In genomic region chr20:25508083-25508770, GRCh38 we compare ENCODE assay signal across 13 cellular contexts.
A peak's percentile ranks its signal among the peaks of the same experiment; 100 is the strongest.
DNase-seq lines count a peak whose midpoint lies in the region; ATAC-seq, FAIRE-seq and TF ChIP-seq lines count a peak whose summit lies in the region.
"Had no signal": no experiment of that assay in that cellular context is flagged by ENCODE, and none has a peak within 500 bp of the region (broad histone marks: within the 10 kb centered on the region; RNA-seq: fewer than 3 reads in every experiment).

No MANE protein-coding gene starts in this region.

- in situ Hi-C loops in ACHN (cut with HindIII; ENCODE audit: low pct_ligation_motif_present, low pct_unique_long_range_greater_than_20kb, low sequenced_read_pairs) (no loop called here), brain microvascular endothelial cell (cut with HindIII; ENCODE audit: low pct_ligation_motif_present, low sequenced_read_pairs) (no loop called here)

- FAIRE-seq in HTR-8/SVneo (lab: Jason Lieb, UNC), result no peak

- intact Hi-C loops in CD14-positive monocyte (cut with micrococcal nuclease), result no loop called here

- no peak for TF ChIP-seq CTCF in brain microvascular endothelial cell (IDR thresholded peaks at IDR 0.05; ENCODE audit: low read depth, low read length, missing control alignments)
- TF ChIP-seq CTCF in liver (IDR thresholded peaks at IDR 0.05; ENCODE audit: low read depth, low read length, missing input control), result no peak
- no peak for TF ChIP-seq CTCF in CD14-positive monocyte (IDR thresholded peaks at IDR 0.05)

- no peak overlapping the region for H3K4me3 ChIP-seq in brain microvascular endothelial cell (ENCODE audit: low read depth, low read length)
- H3K4me3 ChIP-seq in liver (ENCODE audit: low read depth in 1 of 3, low read length in 3 of 3), result no peak overlapping the region
- H3K4me3 ChIP-seq: heart right ventricle had no signal

- ATAC-seq in GM19467 (IDR thresholded peaks at IDR 0.05; ENCODE audit: unreplicated experiment), result no peak

- H3K27me3 Mint-ChIP-seq in CD14-positive monocyte (ENCODE audit: low read depth in 3 of 3), result peaks cover 0 to 6% (median 4%) of the 10 kb centered on the region in 3 donors

- H3K27ac ChIP-seq in brain microvascular endothelial cell (peak overlapping the region; percentile 1), liver (ENCODE audit: low read depth in 1 of 2, low read length in 2 of 2) (peak overlapping the region; percentile 91 to 99)
- H3K27ac ChIP-seq: heart right ventricle had no signal

- peak; percentile 58 to 68 for TF ChIP-seq RAD21 in liver (IDR thresholded peaks at IDR 0.05)

- peak overlapping the region; percentile 45 to 56 for H3K9ac ChIP-seq in liver (ENCODE audit: low read depth in 1 of 2, low read length in 2 of 2)

- peaks cover 9 to 24% (median 22%) of the 10 kb centered on the region in 7 donors for H3K9me3 Mint-ChIP-seq in CD14-positive monocyte

- H3K4me1 Mint-ChIP-seq in CD14-positive monocyte, result no peaks in the 10 kb centered on the region

- H3K27me3 ChIP-seq in brain microvascular endothelial cell (replicated peaks) (no peaks in the 10 kb centered on the region), liver (ENCODE audit: control insufficient read depth in 4 of 4, insufficient read depth in 4 of 4, low read length in 3 of 4) (no peaks in the 10 kb centered on the region)
- H3K27me3 ChIP-seq: heart right ventricle had no signal

- H3K27ac Mint-ChIP-seq in CD14-positive monocyte, result no peak overlapping the region

- H3K36me3 ChIP-seq in brain microvascular endothelial cell (replicated peaks) (peaks cover 16% of the 10 kb centered on the region), liver (ENCODE audit: control insufficient read depth in 4 of 4, insufficient read depth in 3 of 4, low read depth in 1 of 4, low read length in 3 of 4) (peaks cover 0 to 32% (median 16%) of the 10 kb centered on the region in 4 donors)

- no peaks in the 10 kb centered on the region for H3K36me3 Mint-ChIP-seq in CD14-positive monocyte

- no peaks in the 10 kb centered on the region for H3K9me3 ChIP-seq in liver (ENCODE audit: control insufficient read depth in 4 of 4, low read length in 3 of 4)
- H3K9me3 ChIP-seq: Caco-2 had no signal

- 51% methylated on average over 10 of the region's 10 CpGs for WGBS in liver

- DNase-seq in ACHN (peak; percentile 86), HTR-8/SVneo (ENCODE audit: insufficient read length, low spot score) (peak; percentile 45), brain microvascular endothelial cell (peak; percentile 59), CD14-positive monocyte (ENCODE audit: low spot score) (no peak)
- DNase-seq in effector CD8-positive, alpha-beta T cell (lab: John Stamatoyannopoulos, UW), result no peak
- no peak for DNase-seq in activated naive CD4-positive, alpha-beta T cell treated with Interleukin-2 at 50 U/mL for 16 hours
- DNase-seq: activated T-cell treated with anti-CD3 and anti-CD28 coated beads for 4 hours; Caco-2; heart right ventricle; RPMI8226; stimulated activated CD4-positive, alpha-beta T cell treated with anti-CD3 and anti-CD28 coated beads, Interleukin-2, amount 100 ng/mL, for 24 hours had no signal

- no peak overlapping the region for H3K4me3 Mint-ChIP-seq in CD14-positive monocyte

- peaks cover 11 to 27% (median 16%) of the 10 kb centered on the region in 4 donors for H3K4me1 ChIP-seq in liver (ENCODE audit: control insufficient read depth in 4 of 4, insufficient read depth in 4 of 4, low read length in 3 of 4)
- H3K4me1 ChIP-seq: Caco-2, heart right ventricle had no signal

TF ChIP-seq in liver, 16 proteins besides CTCF, POLR2A, EP300 and RAD21:
- peak; percentile 17 for TF ChIP-seq TAF1 (conservative IDR thresholded peaks at IDR 0.05)
- no peak for TF ChIP-seq GABPA (IDR thresholded peaks at IDR 0.05 in 1 of 2, conservative IDR thresholded peaks at IDR 0.05 in 1 of 2)
- TF ChIP-seq ZBTB33 (IDR thresholded peaks at IDR 0.05), result no peak
- TF ChIP-seq NR2F2 (IDR thresholded peaks at IDR 0.05), result peak; percentile 88
- TF ChIP-seq EGR1 (IDR thresholded peaks at IDR 0.05; ENCODE audit: low read depth in 2 of 2), result peak; percentile 70 to 86
- peak; percentile 83 for TF ChIP-seq REST (IDR thresholded peaks at IDR 0.05)
- TF ChIP-seq RXRA (IDR thresholded peaks at IDR 0.05), result peak; percentile 98 to 100
- TF ChIP-seq FOXA1 (IDR thresholded peaks at IDR 0.05), result peak; percentile 100
- TF ChIP-seq SP1 (IDR thresholded peaks at IDR 0.05), result peak; percentile 100
- TF ChIP-seq ATF3 (IDR thresholded peaks at IDR 0.05), result peak; percentile 61
- TF ChIP-seq YY1 (IDR thresholded peaks at IDR 0.05), result peak; percentile 95
- TF ChIP-seq MAX (IDR thresholded peaks at IDR 0.05), result no peak
- TF ChIP-seq JUND (IDR thresholded peaks at IDR 0.05), result peak; percentile 56 to 88
- peak; percentile 88 for TF ChIP-seq HNF4G (IDR thresholded peaks at IDR 0.05)
- peak; percentile 98 for TF ChIP-seq HNF4A (conservative IDR thresholded peaks at IDR 0.05)
- TF ChIP-seq FOXA2 (IDR thresholded peaks at IDR 0.05), result peak; percentile 99

Comparison
In these comparisons a context has a peak if more than half of its experiments do, and no peak if none do; other contexts are left out.
1. DNase-seq: peak in ACHN (single experiment), HTR-8/SVneo (single experiment) and brain microvascular endothelial cell (single experiment); none in effector CD8-positive, alpha-beta T cell (single experiment), activated naive CD4-positive, alpha-beta T cell treated with Interleukin-2 at 50 U/mL for 16 hours (single experiment) and CD14-positive monocyte (single experiment).